ENCODE assay signal across 11 cellular contexts in the genomic region with DNA sequence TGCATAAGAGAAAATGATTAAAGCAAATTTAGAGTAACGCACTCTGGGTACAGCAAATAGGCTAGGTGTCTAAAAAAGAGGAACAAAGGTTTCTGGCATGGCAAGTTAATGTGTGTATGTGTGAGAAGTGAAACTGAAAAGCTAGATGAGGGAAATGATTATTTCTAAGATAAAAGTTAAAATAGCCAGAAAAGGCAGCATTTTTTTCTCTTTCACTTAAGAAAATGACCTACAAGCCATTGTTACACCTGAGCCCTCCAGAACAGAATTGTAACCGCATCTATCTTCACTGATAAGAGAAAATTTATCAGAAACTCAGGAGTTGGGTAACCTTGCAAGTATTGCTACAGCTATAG.
DNase-seq lines count a peak whose midpoint lies in the region; ATAC-seq, FAIRE-seq and TF ChIP-seq lines count a peak whose summit lies in the region.
"Had no signal": no experiment of that assay in that cellular context is flagged by ENCODE, and none has a peak within 500 bp of the region (broad histone marks: within the 10 kb centered on the region; RNA-seq: fewer than 3 reads in every experiment).

No MANE protein-coding gene starts in this region.

- CTCF ChIA-PET in GM10248 (lab: Yijun Ruan, JAX) = interaction anchor here (0.8 kb wide), 1 partner anchor 10 kb away, joined by 3 read pairs; no protein-coding TSS in a partner anchor

- DNase-seq in GM10248 (ENCODE audit: extremely low spot score) (peak; percentile 47), MV-4-11 (lab: John Stamatoyannopoulos, UW) (peak; percentile 75), 8988T (no peak), H54 (ENCODE audit: insufficient read length, low spot score) (no peak)
- no peak for DNase-seq in activated naive CD4-positive, alpha-beta T cell (lab: John Stamatoyannopoulos, UW)
- DNase-seq in activated effector memory CD4-positive, alpha-beta T cell treated with anti-CD3 and anti-CD28 coated beads, Interleukin-2, amount 50 U/mL, for 16 hours = no peak
- DNase-seq: mesenchymal stem cell, spleen had no signal

- POLR2A ChIA-PET in GM10248 (lab: Yijun Ruan, JAX) = no interaction called here

- no peak for FAIRE-seq in H54 (lab: Jason Lieb, UNC)

- TF ChIP-seq POLR2A in H54 (IDR thresholded peaks at IDR 0.05; ENCODE audit: low read depth, low read length) = no peak

- ATAC-seq in GM19452 (IDR thresholded peaks at IDR 0.05; ENCODE audit: unreplicated experiment) = peak; percentile 97
- ATAC-seq in HG02981 (IDR thresholded peaks at IDR 0.05; ENCODE audit: unreplicated experiment) = peak; percentile 96
- ATAC-seq: activated CD4-positive, CD25-positive, alpha-beta regulatory T cell treated with anti-CD3 and anti-CD28 coated beads, Interleukin-2, amount 50 U/mL, for 24 hours had no signal

- TF ChIP-seq CTCF in GM10248 (IDR thresholded peaks at IDR 0.05; ENCODE audit: control extremely low read depth, extremely low read depth, low read depth, missing control alignments) = no peak

Comparison
In these comparisons a context has a peak if more than half of its experiments do, and no peak if none do; other contexts are left out.
1. DNase-seq: peak in GM10248 (single experiment) and MV-4-11 (single experiment); none in 8988T (single experiment), activated naive CD4-positive, alpha-beta T cell (0 of 4), H54 (single experiment) and activated effector memory CD4-positive, alpha-beta T cell treated with anti-CD3 and anti-CD28 coated beads, Interleukin-2, amount 50 U/mL, for 16 hours (single experiment).